In the genomic region with DNA sequence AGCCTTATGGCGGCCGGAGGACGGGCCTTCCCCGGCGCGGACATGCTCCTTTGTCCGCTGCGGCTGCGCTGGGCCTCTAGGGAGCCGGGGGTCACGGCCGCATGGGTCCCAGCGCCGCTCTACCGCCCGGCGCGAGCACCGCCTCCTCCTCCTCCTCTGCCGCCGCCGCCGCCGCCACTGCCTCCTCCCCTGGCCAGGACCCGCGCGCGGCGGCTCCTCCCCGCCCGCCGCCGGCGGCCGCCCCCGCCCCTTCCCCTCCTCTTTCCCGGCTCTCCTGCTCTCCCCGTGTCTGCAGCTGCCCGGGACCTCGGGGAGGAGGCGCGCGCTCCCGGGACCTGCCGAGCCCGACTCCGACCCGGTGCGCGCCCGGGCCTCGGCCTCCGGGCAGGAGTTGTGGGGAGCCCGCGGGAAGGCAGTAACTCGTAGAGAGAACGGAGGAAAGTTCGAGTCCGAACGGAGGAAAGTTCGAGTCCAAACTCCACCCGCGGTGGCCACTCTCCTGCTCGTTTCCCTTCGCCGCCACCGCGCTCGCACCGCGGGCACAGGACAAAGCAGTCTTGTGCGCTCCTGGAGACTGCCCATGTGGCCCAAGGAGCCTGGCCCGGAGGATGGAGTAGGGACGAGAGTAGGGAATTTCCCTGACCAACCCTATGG, we compare ENCODE assay signal across 1 cellular context.
TF ChIP-seq lines count a peak whose summit lies in the region.

A gene with protein sequence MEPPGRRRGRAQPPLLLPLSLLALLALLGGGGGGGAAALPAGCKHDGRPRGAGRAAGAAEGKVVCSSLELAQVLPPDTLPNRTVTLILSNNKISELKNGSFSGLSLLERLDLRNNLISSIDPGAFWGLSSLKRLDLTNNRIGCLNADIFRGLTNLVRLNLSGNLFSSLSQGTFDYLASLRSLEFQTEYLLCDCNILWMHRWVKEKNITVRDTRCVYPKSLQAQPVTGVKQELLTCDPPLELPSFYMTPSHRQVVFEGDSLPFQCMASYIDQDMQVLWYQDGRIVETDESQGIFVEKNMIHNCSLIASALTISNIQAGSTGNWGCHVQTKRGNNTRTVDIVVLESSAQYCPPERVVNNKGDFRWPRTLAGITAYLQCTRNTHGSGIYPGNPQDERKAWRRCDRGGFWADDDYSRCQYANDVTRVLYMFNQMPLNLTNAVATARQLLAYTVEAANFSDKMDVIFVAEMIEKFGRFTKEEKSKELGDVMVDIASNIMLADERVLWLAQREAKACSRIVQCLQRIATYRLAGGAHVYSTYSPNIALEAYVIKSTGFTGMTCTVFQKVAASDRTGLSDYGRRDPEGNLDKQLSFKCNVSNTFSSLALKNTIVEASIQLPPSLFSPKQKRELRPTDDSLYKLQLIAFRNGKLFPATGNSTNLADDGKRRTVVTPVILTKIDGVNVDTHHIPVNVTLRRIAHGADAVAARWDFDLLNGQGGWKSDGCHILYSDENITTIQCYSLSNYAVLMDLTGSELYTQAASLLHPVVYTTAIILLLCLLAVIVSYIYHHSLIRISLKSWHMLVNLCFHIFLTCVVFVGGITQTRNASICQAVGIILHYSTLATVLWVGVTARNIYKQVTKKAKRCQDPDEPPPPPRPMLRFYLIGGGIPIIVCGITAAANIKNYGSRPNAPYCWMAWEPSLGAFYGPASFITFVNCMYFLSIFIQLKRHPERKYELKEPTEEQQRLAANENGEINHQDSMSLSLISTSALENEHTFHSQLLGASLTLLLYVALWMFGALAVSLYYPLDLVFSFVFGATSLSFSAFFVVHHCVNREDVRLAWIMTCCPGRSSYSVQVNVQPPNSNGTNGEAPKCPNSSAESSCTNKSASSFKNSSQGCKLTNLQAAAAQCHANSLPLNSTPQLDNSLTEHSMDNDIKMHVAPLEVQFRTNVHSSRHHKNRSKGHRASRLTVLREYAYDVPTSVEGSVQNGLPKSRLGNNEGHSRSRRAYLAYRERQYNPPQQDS (N-terminal part only) (minus strand): TSS at position 179 of the 654 bp plus-strand sequence. CDS start 282 bp downstream, outside the sequence.

TF ChIP-seq in H1, 55 proteins besides CTCF, POLR2A, EP300 and RAD21:
- TF ChIP-seq YY1 (IDR thresholded peaks at IDR 0.05; ENCODE audit: low read depth, low read length) = 0 out of 2 replicates have a peak, but pooled peaks have one; percentile 17
- 0 out of 2 replicates have a peak, but pooled peaks have one; percentile 29 for TF ChIP-seq TBP (IDR thresholded peaks at IDR 0.05; ENCODE audit: low read depth, low read length)
- TF ChIP-seq TAF1 (IDR thresholded peaks at IDR 0.05; ENCODE audit: low read depth, low read length) = peak; percentile 80
- TF ChIP-seq CTBP2 (IDR thresholded peaks at IDR 0.05; ENCODE audit: borderline replicate concordance, insufficient read depth, insufficient read length, low read length) = no peak
- TF ChIP-seq, protein P1, sequence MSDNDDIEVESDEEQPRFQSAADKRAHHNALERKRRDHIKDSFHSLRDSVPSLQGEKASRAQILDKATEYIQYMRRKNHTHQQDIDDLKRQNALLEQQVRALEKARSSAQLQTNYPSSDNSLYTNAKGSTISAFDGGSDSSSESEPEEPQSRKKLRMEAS (IDR thresholded peaks at IDR 0.05) = peak; percentile 91
- TF ChIP-seq KDM1A (IDR thresholded peaks at IDR 0.05; ENCODE audit: borderline replicate concordance, low read length) = peak; percentile 46; the same call in 1 of the 2 replicates
- TF ChIP-seq JUN (IDR thresholded peaks at IDR 0.05; ENCODE audit: low read depth, low read length) = no peak
- peak; percentile 95 for TF ChIP-seq ASH2L (IDR thresholded peaks at IDR 0.05; ENCODE audit: low read length)
- TF ChIP-seq RBBP5 (IDR thresholded peaks at IDR 0.05; ENCODE audit: borderline replicate concordance, low read depth, low read length) = peak; percentile 91
- TF ChIP-seq POLR2AphosphoS5 (IDR thresholded peaks at IDR 0.05; ENCODE audit: low read depth, low read length) = peak; percentile 71
- no peak for TF ChIP-seq RFX5 (IDR thresholded peaks at IDR 0.05; ENCODE audit: borderline replicate concordance, low read depth, low read length)
- TF ChIP-seq, protein P2, sequence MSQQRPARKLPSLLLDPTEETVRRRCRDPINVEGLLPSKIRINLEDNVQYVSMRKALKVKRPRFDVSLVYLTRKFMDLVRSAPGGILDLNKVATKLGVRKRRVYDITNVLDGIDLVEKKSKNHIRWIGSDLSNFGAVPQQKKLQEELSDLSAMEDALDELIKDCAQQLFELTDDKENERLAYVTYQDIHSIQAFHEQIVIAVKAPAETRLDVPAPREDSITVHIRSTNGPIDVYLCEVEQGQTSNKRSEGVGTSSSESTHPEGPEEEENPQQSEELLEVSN (IDR thresholded peaks at IDR 0.05) = peak; percentile 80
- peak; percentile 85 for TF ChIP-seq PHF8 (conservative IDR thresholded peaks at IDR 0.05; ENCODE audit: low read depth, low read length)
- TF ChIP-seq KDM4A (IDR thresholded peaks at IDR 0.05; ENCODE audit: low read depth, low read length, severe bottlenecking) = peak; percentile 50
